8 cellular contexts compared by ENCODE assay signal in the genomic region with DNA sequence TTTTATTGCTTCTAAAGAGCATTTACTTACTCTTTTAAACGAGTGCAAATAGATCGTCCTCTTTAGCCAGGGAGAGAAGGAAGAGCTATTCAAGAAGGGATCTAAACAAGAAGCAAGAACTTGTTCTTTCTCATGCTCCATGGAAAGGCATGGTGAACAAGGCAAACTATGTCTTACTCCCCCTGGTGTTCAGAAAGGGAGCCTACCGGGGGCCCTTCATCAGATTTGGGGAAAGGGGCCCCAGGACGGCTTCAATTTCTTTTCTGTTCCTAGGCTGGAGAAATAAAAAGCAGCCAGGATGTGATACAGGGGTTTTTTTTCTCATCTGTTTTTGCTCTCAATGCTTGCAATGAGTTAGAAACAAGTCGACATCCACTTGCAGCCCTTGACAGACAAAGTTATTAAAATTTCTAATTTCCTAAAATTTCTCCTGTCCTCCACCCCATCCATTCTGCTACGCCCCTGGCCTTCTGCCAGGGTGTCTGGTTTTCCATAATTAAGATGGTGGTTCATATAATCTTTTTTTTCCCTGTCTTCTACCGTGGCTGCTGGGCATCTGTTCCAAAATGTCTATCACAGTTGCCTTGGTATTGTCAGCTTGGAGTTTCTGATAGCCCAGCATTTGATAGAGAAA.
DNase-seq lines count a peak whose midpoint lies in the region; ATAC-seq and TF ChIP-seq lines count a peak whose summit lies in the region.

No MANE protein-coding gene starts in this region.

- H3K4me1 ChIP-seq in ascending aorta (peaks cover 9 to 37% of the 10 kb centered on the region in 2 donors), tibial nerve (peaks cover 0 to 41% (median 14%) of the 10 kb centered on the region in 4 donors)

- H3K9me3 ChIP-seq in ascending aorta = no peaks in the 10 kb centered on the region
- H3K9me3 ChIP-seq in tibial nerve = no peaks in the 10 kb centered on the region

- H3K27ac ChIP-seq in ascending aorta (peak overlapping the region; percentile 24 to 28), tibial nerve (peak overlapping the region in 2 of 4 donors; percentile 18 to 54)

- TF ChIP-seq CTCF in ascending aorta (IDR thresholded peaks at IDR 0.05) (peak; percentile 21 to 56 (median 36)), tibial nerve (IDR thresholded peaks at IDR 0.05) (peak; percentile 42 to 58 (median 44))

- intact Hi-C loops in ascending aorta (cut with DNase I) = loop anchor here (5.0 kb wide), 2 partner anchors 219 to 239 kb away; no protein-coding TSS in a partner anchor

- H3K36me3 ChIP-seq in ascending aorta (no peaks in the 10 kb centered on the region), tibial nerve (no peaks in the 10 kb centered on the region)

- 35 to 40% methylated on average over 7 of the region's 7 CpGs for whole genome bisulfite sequencing in tibial nerve, 2 donors

- ATAC-seq in GM18867 (IDR thresholded peaks at IDR 0.05; ENCODE audit: unreplicated experiment) = peak; percentile 78
- peak; percentile 82 for ATAC-seq in left lobe of liver
- no peak for ATAC-seq in GM21619 (IDR thresholded peaks at IDR 0.05; ENCODE audit: unreplicated experiment)
- no peak for ATAC-seq in GM18858 (IDR thresholded peaks at IDR 0.05; ENCODE audit: unreplicated experiment)

- H3K27me3 ChIP-seq in ascending aorta = no peaks in the 10 kb centered on the region
- no peaks in the 10 kb centered on the region for H3K27me3 ChIP-seq in tibial nerve

- peak; percentile 60 for DNase-seq in CD1c-positive myeloid dendritic cell (ENCODE audit: extremely low spot score)
- peak; percentile 24 to 37 for DNase-seq in NCI-H2081 (lab: John Stamatoyannopoulos, UW)
- no peak for DNase-seq in ascending aorta (ENCODE audit: low spot score in 2 of 2)
- no peak for DNase-seq in left lobe of liver (ENCODE audit: low spot score)
- no peak for DNase-seq in tibial nerve (ENCODE audit: low spot score in 2 of 2)

- no peak for TF ChIP-seq EP300 in tibial nerve (IDR thresholded peaks at IDR 0.05)

- TF ChIP-seq POLR2A in tibial nerve (IDR thresholded peaks at IDR 0.05) = no peak

- H3K4me3 ChIP-seq in ascending aorta (no peak overlapping the region), tibial nerve (no peak overlapping the region)

Comparison
In these comparisons a context has a peak if more than half of its experiments do, and no peak if none do; other contexts are left out.
1. DNase-seq: peak in CD1c-positive myeloid dendritic cell (single experiment) and NCI-H2081 (2 of 2); none in ascending aorta (0 of 2), left lobe of liver (single experiment) and tibial nerve (0 of 2).
2. ATAC-seq: peak in GM18867 (single experiment) and left lobe of liver (single experiment); none in GM21619 (single experiment) and GM18858 (single experiment).